In genomic region chr13:26476111-26476743, GRCh38 we compare ENCODE assay signal across 11 cellular contexts.
A peak's percentile ranks its signal among the peaks of the same experiment; 100 is the strongest.
DNase-seq lines count a peak whose midpoint lies in the region; ATAC-seq and TF ChIP-seq lines count a peak whose summit lies in the region.
"Had no signal": no experiment of that assay in that cellular context is flagged by ENCODE, and none has a peak within 500 bp of the region (broad histone marks: within the 10 kb centered on the region; RNA-seq: fewer than 3 reads in every experiment).

No MANE protein-coding gene starts in this region.

- no peak overlapping the region for H4K91ac ChIP-seq in neuronal stem cell (ENCODE audit: low read depth, low read length, poor library complexity)

- peak overlapping the region; percentile 69 for H3K4me2 ChIP-seq in neuronal stem cell (ENCODE audit: insufficient read depth, low read length, poor library complexity, severe bottlenecking)

- no peak overlapping the region for H2BK12ac ChIP-seq in neuronal stem cell (ENCODE audit: low read length)

- TF ChIP-seq CTCF in WI38 (IDR thresholded peaks at IDR 0.05; ENCODE audit: low read depth, low read length) = no peak

- no peaks in the 10 kb centered on the region for H3K79me1 ChIP-seq in neuronal stem cell (ENCODE audit: low read depth, low read length)

- H2BK15ac ChIP-seq in neuronal stem cell (ENCODE audit: low read length) = no peak overlapping the region

- peak overlapping the region; percentile 27 for H3K18ac ChIP-seq in neuronal stem cell (ENCODE audit: low read length)

- H3K27me3 ChIP-seq in neuronal stem cell (ENCODE audit: control insufficient read depth in 3 of 3, insufficient read depth in 3 of 3, low read depth in 1 of 3, low read length in 3 of 3) = no peaks in the 10 kb centered on the region
- H3K27me3 ChIP-seq: breast epithelium had no signal

- H3K36me3 ChIP-seq in neuronal stem cell (replicated peaks in 1 of 2; ENCODE audit: control insufficient read depth in 2 of 2, insufficient read depth in 2 of 2, low read length in 2 of 2) = no peaks in the 10 kb centered on the region
- H3K36me3 ChIP-seq: breast epithelium had no signal

- DNase-seq in EH (ENCODE audit: low read depth) (peak; percentile 61), cardiac septum (ENCODE audit: low spot score) (peak; percentile 75), neuronal stem cell (ENCODE audit: low spot score) (no peak), SHP77 (lab: John Stamatoyannopoulos, UW) (no peak)
- DNase-seq: GDM1, naive B cell had no signal

- H2BK120ac ChIP-seq in neuronal stem cell (ENCODE audit: low read depth, low read length) = no peak overlapping the region

- peak overlapping the region; percentile 2 for H3K27ac ChIP-seq in neuronal stem cell (replicated peaks; ENCODE audit: low read length)
- H3K27ac ChIP-seq: breast epithelium had no signal

- peak overlapping the region; percentile 85 for H2AFZ ChIP-seq in neuronal stem cell (ENCODE audit: low read length)

- H2BK5ac ChIP-seq in neuronal stem cell (ENCODE audit: low read length) = no peak overlapping the region

- H4K8ac ChIP-seq in neuronal stem cell (ENCODE audit: low read depth, low read length) = no peak overlapping the region

- no CpG with 5 or more reads among the region's 20 CpGs for WGBS in neuronal stem cell (ENCODE audit: extremely low coverage in 2 of 2, insufficient read length in 2 of 2, insufficient replicate concordance in 1 of 2), 2 donors

- no peak overlapping the region for H3K4ac ChIP-seq in neuronal stem cell (ENCODE audit: low read length)

- H3K4me3 ChIP-seq in WI38 (ENCODE audit: low read depth, low read length) (peak overlapping the region; percentile 23), neuronal stem cell (ENCODE audit: low read length in 2 of 2) (peak overlapping the region; percentile 15 to 46)

- ATAC-seq in HG02852 (IDR thresholded peaks at IDR 0.05; ENCODE audit: unreplicated experiment) = no peak
- ATAC-seq in GM18498 (IDR thresholded peaks at IDR 0.05; ENCODE audit: unreplicated experiment) = no peak
- no peak for ATAC-seq in HG02840 (IDR thresholded peaks at IDR 0.05; ENCODE audit: low FRiP score, unreplicated experiment)

- no peak overlapping the region for H2AK5ac ChIP-seq in neuronal stem cell (ENCODE audit: low read depth, low read length)

- H3K9ac ChIP-seq in neuronal stem cell (ENCODE audit: low read depth, low read length, poor library complexity) = no peak overlapping the region

- H3K23ac ChIP-seq in neuronal stem cell (ENCODE audit: low read depth, low read length, poor library complexity) = no peak overlapping the region

- H3K4me1 ChIP-seq in neuronal stem cell (ENCODE audit: control insufficient read depth in 2 of 2, insufficient read depth in 1 of 2, low read depth in 1 of 2, low read length in 2 of 2) = peaks cover 12 to 14% of the 10 kb centered on the region in 2 donors
- H3K4me1 ChIP-seq: breast epithelium had no signal

- no peaks in the 10 kb centered on the region for H3K9me3 ChIP-seq in neuronal stem cell (replicated peaks in 1 of 2; ENCODE audit: control insufficient read depth in 2 of 2, insufficient read depth in 1 of 2, low read depth in 1 of 2, low read length in 2 of 2)
- H3K9me3 ChIP-seq: breast epithelium had no signal

- intact Hi-C loops in cardiac septum (cut with DNase I) = no loop called here

- H3K14ac ChIP-seq in neuronal stem cell (ENCODE audit: low read length) = no peak overlapping the region

Comparison
In these comparisons a context has a peak if more than half of its experiments do, and no peak if none do; other contexts are left out.
1. DNase-seq: peak in EH (single experiment) and cardiac septum (single experiment); none in neuronal stem cell (single experiment) and SHP77 (0 of 2).